Comparison of ENCODE assay signal across 9 cellular contexts in the genomic region with DNA sequence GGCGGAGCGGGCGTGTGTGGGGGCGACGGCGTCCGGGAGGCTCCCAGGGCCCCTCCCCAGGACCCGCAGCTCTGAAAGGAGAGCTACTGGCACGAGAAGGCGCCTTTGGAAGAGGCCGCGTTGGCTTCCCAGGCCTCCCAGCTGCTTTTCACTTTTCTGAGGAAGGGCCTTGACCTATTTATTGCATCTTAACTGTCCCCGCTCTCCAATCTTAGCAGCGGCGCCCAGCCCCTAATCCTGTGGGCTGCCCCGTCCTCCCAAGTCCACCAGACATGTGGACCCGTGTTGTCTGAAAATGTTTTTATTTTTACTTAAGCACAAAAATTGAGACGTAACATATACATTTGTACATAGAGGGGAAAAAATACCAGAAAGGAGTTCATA. TPM values are rescaled to one million over a fixed set of nuclear protein-coding genes. Genes with fewer than 3 reads are reported as not detected.
DNase-seq lines count a peak whose midpoint lies in the region; ATAC-seq and TF ChIP-seq lines count a peak whose summit lies in the region.
"Had no signal": no experiment of that assay in that cellular context is flagged by ENCODE, and none has a peak within 500 bp of the region (broad histone marks: within the 10 kb centered on the region; RNA-seq: fewer than 3 reads in every experiment).

No MANE protein-coding gene starts in this region.

- no peaks in the 10 kb centered on the region for H3K9me3 Mint-ChIP-seq in mesothelial cell of epicardium

- H3K36me3 ChIP-seq in heart left ventricle (peaks cover 0 to 59% (median 46%) of the 10 kb centered on the region in 9 donors), breast epithelium (no peaks in the 10 kb centered on the region), vagina (peaks cover 0 to 31% of the 10 kb centered on the region in 2 donors)

- H3K9me3 ChIP-seq in heart left ventricle (no peaks in the 10 kb centered on the region), breast epithelium (no peaks in the 10 kb centered on the region), vagina (no peaks in the 10 kb centered on the region)

- H3K36me3 Mint-ChIP-seq in mesothelial cell of epicardium: peaks cover 10% of the 10 kb centered on the region

- WGBS in heart left ventricle, 4 donors: 14 to 18% (median 16%) methylated on average over 14 to 18 of the region's 18 CpGs

- no peaks in the 10 kb centered on the region for H3K27me3 ChIP-seq in heart left ventricle
- no peaks in the 10 kb centered on the region for H3K27me3 ChIP-seq in breast epithelium
- H3K27me3 ChIP-seq in vagina: no peaks in the 10 kb centered on the region

- DNase-seq in heart left ventricle (peak in 1 of 5 donors; percentile 32), left ventricle myocardium superior (no peak), breast epithelium (ENCODE audit: low spot score in 2 of 2) (no peak), mesothelial cell of epicardium (ENCODE audit: low spot score in 2 of 2, unreplicated experiment in 2 of 2) (no peak), vagina (ENCODE audit: extremely low spot score in 2 of 2) (no peak), KG1 (lab: John Stamatoyannopoulos, UW) (no peak), SIG-M5 (lab: John Stamatoyannopoulos, UW) (no peak)
- no peak for DNase-seq in activated effector memory CD4-positive, alpha-beta T cell treated with anti-CD3 and anti-CD28 coated beads, Interleukin-2, amount 50 U/mL, for 16 hours

- H3K4me1 ChIP-seq in heart left ventricle: peaks cover 0 to 38% (median 22%) of the 10 kb centered on the region in 12 donors
- H3K4me1 ChIP-seq in breast epithelium: peaks cover 0 to 12% of the 10 kb centered on the region in 2 donors
- H3K4me1 ChIP-seq in vagina: peaks cover 41% of the 10 kb centered on the region

- ATAC-seq in heart left ventricle (no peak), left ventricle myocardium superior (no peak)

- TF ChIP-seq CTCF in heart left ventricle (IDR thresholded peaks at IDR 0.05) (peak in 3 of 12 donors; percentile 1 to 30 (median 5)), breast epithelium (IDR thresholded peaks at IDR 0.05) (peak in 1 of 3 donors; percentile 12), mesothelial cell of epicardium (IDR thresholded peaks at IDR 0.05; ENCODE audit: unreplicated experiment) (peak; percentile 14), vagina (IDR thresholded peaks at IDR 0.05) (no peak)

- TF ChIP-seq POLR2A in heart left ventricle (IDR thresholded peaks at IDR 0.05) (no peak), breast epithelium (IDR thresholded peaks at IDR 0.05) (no peak), vagina (IDR thresholded peaks at IDR 0.05) (no peak)

- no peaks in the 10 kb centered on the region for H3K27me3 Mint-ChIP-seq in mesothelial cell of epicardium (ENCODE audit: low read depth)

- H3K4me3 ChIP-seq in heart left ventricle (peak overlapping the region; percentile 70 to 99 (median 94)), breast epithelium (peak overlapping the region; percentile 87 to 94 (median 89)), vagina (peak overlapping the region; percentile 63 to 71)

- H3K27ac ChIP-seq in heart left ventricle: peak overlapping the region; percentile 81 to 93 (median 90)
- H3K27ac ChIP-seq in breast epithelium: peak overlapping the region; percentile 86 to 93
- H3K27ac ChIP-seq in vagina: peak overlapping the region; percentile 85

- peaks cover 15% of the 10 kb centered on the region for H3K4me1 Mint-ChIP-seq in mesothelial cell of epicardium

- peak overlapping the region; percentile 73 for H3K4me3 Mint-ChIP-seq in mesothelial cell of epicardium

- H3K27ac Mint-ChIP-seq in mesothelial cell of epicardium: peak overlapping the region; percentile 98

- intact Hi-C loops in heart left ventricle (cut with DNase I): loop anchor here in 7 of 10 donors (1.0 to 10.0 kb wide), 9 partner anchors 51 to 226 kb away; a partner anchor contains a TSS
- intact Hi-C loops in left ventricle myocardium superior (cut with micrococcal nuclease): loop anchor here (10.0 kb wide), 1 partner anchor 61 kb away; a partner anchor contains a TSS
- intact Hi-C loops in breast epithelium (cut with DNase I; ENCODE audit: low total_unique reads): no loop called here
- intact Hi-C loops in vagina (cut with DNase I): no loop called here

RNA-seq across cellular contexts. Expression of a gene that starts 0.5 kb away (rescaled TPM):
- total RNA-seq in heart left ventricle (10 to 100 TPM; 22.6 to 39.3 (median 29.5) TPM), left ventricle myocardium superior (47.5 TPM), breast epithelium (10 to 100 TPM; 28.3 to 48.8 (median 48.0) TPM), mesothelial cell of epicardium (30.9 to 34.8 TPM (median 32.6 TPM) in 3 replicates), vagina (75.9 TPM)
- polyA plus RNA-seq in heart left ventricle: 10 to 100 TPM; 28.0 to 29.3 TPM

RNA-seq across cellular contexts. Expression of a gene that starts 17.0 kb away (rescaled TPM):
- total RNA-seq in heart left ventricle (1 to 10 TPM in 5 of 9 donors, under 1 TPM in 1, not detected in 3; 0.14 to 3.3 (median 2.0) TPM), left ventricle myocardium superior (4.1 TPM), breast epithelium (under 1 TPM in 1 of 3 donors, not detected in 2; 0.66 TPM), mesothelial cell of epicardium (0.14 TPM in 1 of 3 replicates, not detected in the others), vagina (not detected)
- polyA plus RNA-seq in heart left ventricle: 1 to 10 TPM in 1 of 2 donors, under 1 TPM in 1; 0.06 to 1.5 TPM
- total RNA-seq: M059J had no signal

RNA-seq across cellular contexts. Expression of a gene that starts 29.7 kb away (rescaled TPM):
- total RNA-seq in heart left ventricle: 10 to 100 TPM; 34.9 to 84.8 (median 46.0) TPM
- polyA plus RNA-seq in heart left ventricle: 10 to 100 TPM; 25.1 to 90.5 TPM
- 46.2 TPM for total RNA-seq in left ventricle myocardium superior
- 10 to 100 TPM; 49.5 to 71.4 (median 69.4) TPM for total RNA-seq in breast epithelium
- 45.6 to 48.4 TPM (median 48.3 TPM) in 3 replicates for total RNA-seq in mesothelial cell of epicardium
- total RNA-seq in vagina: 56.7 TPM

RNA-seq across cellular contexts. Expression of a gene that starts 30.8 kb away (rescaled TPM):
- total RNA-seq in heart left ventricle (10 to 100 TPM in 2 of 9 donors, 1 to 10 TPM in 5, under 1 TPM in 2; 0.19 to 16.3 (median 7.8) TPM), left ventricle myocardium superior (23.5 TPM), breast epithelium (under 1 TPM in 1 of 3 donors, not detected in 2; 0.15 TPM), mesothelial cell of epicardium (0.16 to 0.65 TPM (median 0.35 TPM) in 3 replicates), vagina (not detected)
- 1 to 10 TPM in 1 of 2 donors, not detected in 1; 5.8 TPM for polyA plus RNA-seq in heart left ventricle
- total RNA-seq: M059J had no signal

RNA-seq across cellular contexts. Expression of a gene that starts 46.4 kb away (rescaled TPM):
- 10 to 100 TPM; 22.4 to 85.7 (median 59.3) TPM for total RNA-seq in heart left ventricle
- 10 to 100 TPM; 28.9 to 44.2 TPM for polyA plus RNA-seq in heart left ventricle
- total RNA-seq in left ventricle myocardium superior: 53.7 TPM
- 10 to 100 TPM; 42.7 to 70.1 (median 48.3) TPM for total RNA-seq in breast epithelium
- 42.0 to 46.4 TPM (median 43.3 TPM) in 3 replicates for total RNA-seq in mesothelial cell of epicardium
- 43.2 TPM for total RNA-seq in vagina

Comparison
In these comparisons a context has a peak if more than half of its experiments do, and no peak if none do; other contexts are left out.
1. intact Hi-C loops: an anchor here in heart left ventricle (1.0 to 10.0 kb wide) and left ventricle myocardium superior (10.0 kb wide); none called in breast epithelium and vagina.